7 cellular contexts compared by ENCODE assay signal in the genomic region with DNA sequence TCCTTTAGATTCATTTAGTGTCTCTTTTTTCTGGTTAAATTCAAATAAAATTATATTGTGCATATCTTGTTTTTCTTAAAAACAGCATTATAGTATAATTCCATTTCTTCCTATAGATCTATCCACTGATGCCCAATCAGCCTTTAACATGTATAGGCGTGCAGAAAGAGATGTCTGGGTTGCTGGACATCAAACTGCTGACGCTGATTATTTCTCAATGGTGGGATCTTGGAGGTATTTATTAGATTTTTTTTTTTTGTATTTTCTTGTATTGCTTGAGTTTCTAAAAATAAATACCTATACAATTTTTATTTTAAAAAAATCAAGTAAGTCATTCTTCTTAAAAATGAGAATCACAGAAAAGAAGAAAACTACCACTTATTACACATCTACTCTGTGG.
"Had no signal": no experiment of that assay in that cellular context is flagged by ENCODE, and none has a peak within 500 bp of the region (broad histone marks: within the 10 kb centered on the region; RNA-seq: fewer than 3 reads in every experiment).

No MANE protein-coding gene starts in this region.

- ATAC-seq: HCT116 had no signal

- H3K9me3 Mint-ChIP-seq: HFFc6 had no signal

- H3K27ac Mint-ChIP-seq: HFFc6 had no signal

- H3K9me3 ChIP-seq: HAP-1 had no signal

- DNase-seq: GOT3, H7, HFFc6, IMR-90 had no signal

- H3K27ac ChIP-seq: HL-60 had no signal

- H3K4me3 Mint-ChIP-seq: HFFc6 had no signal

- H3K4me3 ChIP-seq: HAP-1 had no signal
